In genomic region chr12:14884458-14884878, GRCh38 we compare ENCODE assay signal across 8 cellular contexts. TPM values are rescaled to one million over a fixed set of nuclear protein-coding genes. Genes with fewer than 3 reads are reported as not detected.
DNase-seq lines count a peak whose midpoint lies in the region; ATAC-seq and TF ChIP-seq lines count a peak whose summit lies in the region.

No MANE protein-coding gene starts in this region.

- POLR2A ChIA-PET in T-cell (lab: Charles Lee) = interaction anchor here (0.6 to 1.4 kb wide), 5 partner anchors 37 to 113 kb away, joined by 3 to 4 read pairs (median 4); partner anchors contain the start of gene ARHGDIB (in 1 of the 2)

- H3K27me3 Mint-ChIP-seq in T-cell = peaks cover 0 to 14% of the 10 kb centered on the region in 2 donors

- CTCF ChIA-PET in T-cell (lab: Charles Lee) = interaction anchor here in 1 of 2 donors (1.0 to 1.9 kb wide), 2 partner anchors 36 to 39 kb away, joined by 4 to 6 read pairs; no protein-coding TSS in a partner anchor

- peaks cover 46 to 52% (median 50%) of the 10 kb centered on the region in 3 donors for H3K4me1 Mint-ChIP-seq in T-cell

- TF ChIP-seq RAD21 in Ishikawa (IDR thresholded peaks at IDR 0.05; ENCODE audit: low read depth) = no peak

- no peak for TF ChIP-seq EP300 in Ishikawa (IDR thresholded peaks at IDR 0.05; ENCODE audit: borderline replicate concordance)

- peak overlapping the region; percentile 46 to 67 (median 57) for H3K4me3 Mint-ChIP-seq in T-cell

- H3K27ac Mint-ChIP-seq in T-cell = peak overlapping the region; percentile 41 to 69

- no peaks in the 10 kb centered on the region for H3K36me3 Mint-ChIP-seq in T-cell

- H3K9me3 Mint-ChIP-seq in T-cell = no peaks in the 10 kb centered on the region

- ATAC-seq in GM21515 (IDR thresholded peaks at IDR 0.05; ENCODE audit: unreplicated experiment) = peak; percentile 93
- ATAC-seq in T-cell (replicated peaks in 1 of 4) = peak; percentile 91 to 98 (median 97)

- DNase-seq in DMS53 treated with DMSO at 0.1 percent for 48 hours (lab: John Stamatoyannopoulos, UW; ENCODE audit: unreplicated experiment) (peak; percentile 19), T-cell (peak; percentile 65 to 90 (median 84)), amniotic epithelial cell (ENCODE audit: low read depth) (peak; percentile 87), hypothalamus (lab: John Stamatoyannopoulos, UW) (peak in 45 of 51 donors; percentile 2 to 73 (median 44))
- DNase-seq in stimulated activated CD4-positive, alpha-beta T cell treated with anti-CD3 and anti-CD28 coated beads, Interleukin-1b, Interleukin-23, amount 100 ng/mL, for 1 hour (ENCODE audit: low read depth in 2 of 2) = peak; percentile 50 to 68
- DNase-seq in NK-92 treated with Interleukin-12 subunit alpha and Interleukin-12 subunit beta, amount 100 ng/mL, for 24 hours (lab: John Stamatoyannopoulos, UW) = no peak

TF ChIP-seq in Ishikawa, 13 proteins besides CTCF, POLR2A, EP300 and RAD21:
- TF ChIP-seq TEAD4 (IDR thresholded peaks at IDR 0.05) (no peak), NFIC (IDR thresholded peaks at IDR 0.05) (peak; percentile 64), TCF12 (IDR thresholded peaks at IDR 0.05; ENCODE audit: low read depth) (no peak)
- TF ChIP-seq, protein P1, sequence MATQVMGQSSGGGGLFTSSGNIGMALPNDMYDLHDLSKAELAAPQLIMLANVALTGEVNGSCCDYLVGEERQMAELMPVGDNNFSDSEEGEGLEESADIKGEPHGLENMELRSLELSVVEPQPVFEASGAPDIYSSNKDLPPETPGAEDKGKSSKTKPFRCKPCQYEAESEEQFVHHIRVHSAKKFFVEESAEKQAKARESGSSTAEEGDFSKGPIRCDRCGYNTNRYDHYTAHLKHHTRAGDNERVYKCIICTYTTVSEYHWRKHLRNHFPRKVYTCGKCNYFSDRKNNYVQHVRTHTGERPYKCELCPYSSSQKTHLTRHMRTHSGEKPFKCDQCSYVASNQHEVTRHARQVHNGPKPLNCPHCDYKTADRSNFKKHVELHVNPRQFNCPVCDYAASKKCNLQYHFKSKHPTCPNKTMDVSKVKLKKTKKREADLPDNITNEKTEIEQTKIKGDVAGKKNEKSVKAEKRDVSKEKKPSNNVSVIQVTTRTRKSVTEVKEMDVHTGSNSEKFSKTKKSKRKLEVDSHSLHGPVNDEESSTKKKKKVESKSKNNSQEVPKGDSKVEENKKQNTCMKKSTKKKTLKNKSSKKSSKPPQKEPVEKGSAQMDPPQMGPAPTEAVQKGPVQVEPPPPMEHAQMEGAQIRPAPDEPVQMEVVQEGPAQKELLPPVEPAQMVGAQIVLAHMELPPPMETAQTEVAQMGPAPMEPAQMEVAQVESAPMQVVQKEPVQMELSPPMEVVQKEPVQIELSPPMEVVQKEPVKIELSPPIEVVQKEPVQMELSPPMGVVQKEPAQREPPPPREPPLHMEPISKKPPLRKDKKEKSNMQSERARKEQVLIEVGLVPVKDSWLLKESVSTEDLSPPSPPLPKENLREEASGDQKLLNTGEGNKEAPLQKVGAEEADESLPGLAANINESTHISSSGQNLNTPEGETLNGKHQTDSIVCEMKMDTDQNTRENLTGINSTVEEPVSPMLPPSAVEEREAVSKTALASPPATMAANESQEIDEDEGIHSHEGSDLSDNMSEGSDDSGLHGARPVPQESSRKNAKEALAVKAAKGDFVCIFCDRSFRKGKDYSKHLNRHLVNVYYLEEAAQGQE (IDR thresholded peaks at IDR 0.05; ENCODE audit: low read depth) = no peak

RNA-seq across cellular contexts. Expression of gene MGP, which starts 1.2 kb away (rescaled TPM):
- total RNA-seq in T-cell = 1 to 10 TPM; 1.5 to 4.0 (median 2.2) TPM

RNA-seq across cellular contexts. Expression of gene ART4, which starts 41.1 kb away (rescaled TPM):
- not detected for total RNA-seq in T-cell

RNA-seq across cellular contexts. Expression of gene ERP27, which starts 53.9 kb away (rescaled TPM):
- total RNA-seq in T-cell = 10 to 100 TPM; 11.1 to 21.8 (median 14.7) TPM
